In genomic region chr17:61396586-61397085, GRCh38 we compare ENCODE assay signal across 15 cellular contexts. TPM values are rescaled to one million over a fixed set of nuclear protein-coding genes. Genes with fewer than 3 reads are reported as not detected.
DNase-seq lines count a peak whose midpoint lies in the region; ATAC-seq lines count a peak whose summit lies in the region.
"Had no signal": no experiment of that assay in that cellular context is flagged by ENCODE, and none has a peak within 500 bp of the region (broad histone marks: within the 10 kb centered on the region; RNA-seq: fewer than 3 reads in every experiment).

No MANE protein-coding gene starts in this region.

- H3K27me3 Mint-ChIP-seq in activated CD8-positive, alpha-beta T cell treated with anti-CD3 and anti-CD28 coated beads, Interleukin-2, amount 10 ng/mL, durations not matched to agents 7 days and 5 days (ENCODE audit: low read depth): peaks cover 49% of the 10 kb centered on the region

- H3K4me2 ChIP-seq in skeletal muscle satellite cell (ENCODE audit: low read length): peak overlapping the region; percentile 97
- H3K4me2 ChIP-seq: BLaER1 treated with 17β-estradiol and CSF1 and Interleukin-3, amounts not matched to agents 10 nM and 100 nM had no signal

- CTCF ChIA-PET in activated CD8-positive, alpha-beta T cell treated with anti-CD3 and anti-CD28 coated beads, Interleukin-2, amount 10 ng/mL, durations not matched to agents 7 days and 5 days (lab: Charles Lee): no interaction called here

- ATAC-seq in left lobe of liver (peak; percentile 5), GM18870 (IDR thresholded peaks at IDR 0.05; ENCODE audit: unreplicated experiment) (no peak), HG03039 (IDR thresholded peaks at IDR 0.05; ENCODE audit: unreplicated experiment) (no peak)
- no peak for ATAC-seq in activated CD8-positive, alpha-beta T cell treated with anti-CD3 and anti-CD28 coated beads, Interleukin-2, amount 10 ng/mL, durations not matched to agents 7 days and 5 days

- no peaks in the 10 kb centered on the region for H3K9me3 Mint-ChIP-seq in activated CD8-positive, alpha-beta T cell treated with anti-CD3 and anti-CD28 coated beads, Interleukin-2, amount 10 ng/mL, durations not matched to agents 7 days and 5 days (ENCODE audit: insufficient read depth)

- no peak overlapping the region for H3K27ac Mint-ChIP-seq in activated CD8-positive, alpha-beta T cell treated with anti-CD3 and anti-CD28 coated beads, Interleukin-2, amount 10 ng/mL, durations not matched to agents 7 days and 5 days
- H3K27ac Mint-ChIP-seq: immature natural killer cell had no signal

- peaks cover 4% of the 10 kb centered on the region for H3K36me3 ChIP-seq in skeletal muscle satellite cell (ENCODE audit: insufficient read depth, low read length)
- peaks cover 6% of the 10 kb centered on the region; the same call in 1 of the 2 replicates for H3K36me3 ChIP-seq in MG63
- H3K36me3 ChIP-seq: BLaER1 treated with 17β-estradiol and CSF1 and Interleukin-3, amounts not matched to agents 10 nM and 100 nM had no signal

- H3K9me3 ChIP-seq in skeletal muscle satellite cell (replicated peaks; ENCODE audit: low read length): no peaks in the 10 kb centered on the region
- no peaks in the 10 kb centered on the region for H3K9me3 ChIP-seq in MG63

- H3K4me3 ChIP-seq in skeletal muscle satellite cell (ENCODE audit: low read length): peak overlapping the region; percentile 62
- H3K4me3 ChIP-seq in MG63: no peak overlapping the region
- H3K4me3 ChIP-seq: BLaER1 treated with 17β-estradiol and CSF1 and Interleukin-3, amounts not matched to agents 10 nM and 100 nM had no signal

- POLR2A ChIA-PET in activated CD8-positive, alpha-beta T cell treated with anti-CD3 and anti-CD28 coated beads, Interleukin-2, amount 10 ng/mL, durations not matched to agents 7 days and 5 days (lab: Charles Lee): no interaction called here

- no peak overlapping the region for H3K4me3 Mint-ChIP-seq in activated CD8-positive, alpha-beta T cell treated with anti-CD3 and anti-CD28 coated beads, Interleukin-2, amount 10 ng/mL, durations not matched to agents 7 days and 5 days
- H3K4me3 Mint-ChIP-seq: immature natural killer cell had no signal

- H3K9ac ChIP-seq in skeletal muscle satellite cell (ENCODE audit: low read depth, low read length): peak overlapping the region; percentile 54
- H3K9ac ChIP-seq: BLaER1 treated with 17β-estradiol and CSF1 and Interleukin-3, amounts not matched to agents 10 nM and 100 nM had no signal

- H3K36me3 Mint-ChIP-seq in activated CD8-positive, alpha-beta T cell treated with anti-CD3 and anti-CD28 coated beads, Interleukin-2, amount 10 ng/mL, durations not matched to agents 7 days and 5 days (ENCODE audit: low read depth): peaks cover 2% of the 10 kb centered on the region

- DNase-seq in ELF-1 (ENCODE audit: low read depth, low spot score) (peak; percentile 25), caudate nucleus (lab: John Stamatoyannopoulos, UW) (no peak), left lobe of liver (ENCODE audit: low spot score) (no peak), MG63 (no peak)
- DNase-seq in activated CD8-positive, alpha-beta T cell treated with anti-CD3 and anti-CD28 coated beads, Interleukin-2, amount 10 ng/mL, durations not matched to agents 7 days and 5 days: no peak
- DNase-seq: activated effector memory CD4-positive, alpha-beta T cell treated with Interleukin-2 at 50 U/mL for 16 hours; effector memory CD4-positive, alpha-beta T cell; immature natural killer cell; NCI-H1105 treated with DMSO at 0.1 percent for 48 hours had no signal

- H3K27ac ChIP-seq in caudate nucleus (ENCODE audit: low read depth, low read length): peak overlapping the region; percentile 52
- H3K27ac ChIP-seq: BLaER1 treated with 17β-estradiol and CSF1 and Interleukin-3, amounts not matched to agents 10 nM and 100 nM; HL-60 had no signal

- H3K4me1 ChIP-seq in skeletal muscle satellite cell (ENCODE audit: control insufficient read depth, insufficient read depth, low read length): peaks cover 40% of the 10 kb centered on the region

- H3K4me1 Mint-ChIP-seq in activated CD8-positive, alpha-beta T cell treated with anti-CD3 and anti-CD28 coated beads, Interleukin-2, amount 10 ng/mL, durations not matched to agents 7 days and 5 days (ENCODE audit: low read depth): peaks cover 8% of the 10 kb centered on the region

- H3K27me3 ChIP-seq in skeletal muscle satellite cell (ENCODE audit: control insufficient read depth, insufficient read depth, low read length) (no peaks in the 10 kb centered on the region), MG63 (no peaks in the 10 kb centered on the region)

RNA-seq across cellular contexts. Expression of gene TBX2, which starts 3.0 kb away (rescaled TPM):
- total RNA-seq in left lobe of liver: 7.4 TPM
- 32.4 and 33.0 TPM in 2 replicates for total RNA-seq in skeletal muscle satellite cell (2012; rRNA removed)
- total RNA-seq in activated CD8-positive, alpha-beta T cell treated with anti-CD3 and anti-CD28 coated beads, Interleukin-2, amount 10 ng/mL, durations not matched to agents 7 days and 5 days: not detected
- 1.8 and 8.3 TPM in 2 replicates for total RNA-seq in MG63 (2014; rRNA removed; shearing (Covaris generic); ENCODE audit: low replicate concordance)

RNA-seq across cellular contexts. Expression of gene TBX4, which starts 55.6 kb away (rescaled TPM):
- total RNA-seq in left lobe of liver: not detected
- total RNA-seq in skeletal muscle satellite cell (2012; rRNA removed): under 0.01 and 0.51 TPM in 2 replicates
- not detected for total RNA-seq in activated CD8-positive, alpha-beta T cell treated with anti-CD3 and anti-CD28 coated beads, Interleukin-2, amount 10 ng/mL, durations not matched to agents 7 days and 5 days
- total RNA-seq in MG63 (2014; rRNA removed; shearing (Covaris generic); ENCODE audit: low replicate concordance): 0.76 and 0.89 TPM in 2 replicates
- total RNA-seq: renal cortical epithelial cell had no signal
